13 cellular contexts compared by ENCODE assay signal in the genomic region with DNA sequence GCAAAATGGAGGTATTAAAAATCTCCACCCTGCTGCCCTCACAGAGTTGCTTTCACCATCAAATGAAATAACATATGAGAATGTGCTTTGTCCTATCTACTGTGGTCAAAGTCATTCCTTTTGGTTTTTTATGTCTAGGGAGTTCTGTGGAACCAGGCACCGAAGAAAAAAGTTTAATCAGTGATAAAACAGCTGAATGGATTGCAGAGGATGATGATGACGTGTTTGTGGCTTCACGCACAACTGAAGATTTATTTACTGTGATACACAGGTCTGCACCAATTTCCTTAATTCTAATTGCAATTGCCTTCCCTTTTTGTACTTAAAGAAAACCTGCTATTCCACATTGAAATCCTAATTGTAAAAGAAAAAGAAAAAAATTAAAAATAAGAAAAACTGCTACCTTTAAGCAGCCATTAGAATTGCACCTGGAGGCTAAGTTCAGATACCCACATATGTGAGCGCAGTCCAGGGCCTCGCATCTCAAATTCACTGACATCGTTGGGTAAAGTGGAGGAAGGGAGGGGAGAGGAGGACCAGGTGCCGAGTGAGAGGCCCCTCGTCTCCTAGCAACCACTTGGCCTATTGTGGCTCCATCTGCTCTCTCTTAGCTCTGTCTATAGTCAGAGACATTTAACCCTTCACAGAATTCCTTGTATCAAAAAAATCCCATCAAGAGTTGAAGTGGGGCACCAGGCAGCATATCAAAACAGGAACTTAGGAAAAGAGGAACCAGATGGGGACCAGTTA. TPM values are rescaled to one million over a fixed set of nuclear protein-coding genes. Genes with fewer than 3 reads are reported as not detected.
DNase-seq lines count a peak whose midpoint lies in the region; ATAC-seq and TF ChIP-seq lines count a peak whose summit lies in the region.
"Had no signal": no experiment of that assay in that cellular context is flagged by ENCODE, and none has a peak within 500 bp of the region (broad histone marks: within the 10 kb centered on the region; RNA-seq: fewer than 3 reads in every experiment).

No MANE protein-coding gene starts in this region.

- H3K79me2 ChIP-seq in Karpas-422 (ENCODE audit: low read length), result no peaks in the 10 kb centered on the region

- H3K9ac ChIP-seq in Karpas-422 (ENCODE audit: low read length), result no peak overlapping the region

- H2AFZ ChIP-seq in Karpas-422 (ENCODE audit: low read length), result no peak overlapping the region

- H3K4me1 Mint-ChIP-seq in brain, result peaks cover 47% of the 10 kb centered on the region
- H3K4me1 Mint-ChIP-seq in naive thymus-derived CD8-positive, alpha-beta T cell, result peaks cover 5 to 24% (median 11%) of the 10 kb centered on the region in 4 donors

- H3K9me3 Mint-ChIP-seq in brain, result peaks cover 0 to 11% (median 0%) of the 10 kb centered on the region in 5 experiments
- peaks cover 0 to 2% (median 0%) of the 10 kb centered on the region in 9 donors for H3K9me3 Mint-ChIP-seq in naive thymus-derived CD8-positive, alpha-beta T cell

- ATAC-seq in naive thymus-derived CD8-positive, alpha-beta T cell, result no peak
- no peak for ATAC-seq in HG02981 (IDR thresholded peaks at IDR 0.05; ENCODE audit: unreplicated experiment)
- ATAC-seq in GM19463 (IDR thresholded peaks at IDR 0.05; ENCODE audit: unreplicated experiment), result no peak

- H3K36me3 Mint-ChIP-seq in brain, result peaks cover 15% of the 10 kb centered on the region
- no peaks in the 10 kb centered on the region for H3K36me3 Mint-ChIP-seq in naive thymus-derived CD8-positive, alpha-beta T cell

- no peaks in the 10 kb centered on the region for H4K20me1 ChIP-seq in Karpas-422 (ENCODE audit: insufficient read depth, low read depth, low read length)

- H3K9me2 ChIP-seq in Karpas-422 (replicated peaks; ENCODE audit: insufficient read depth, low read length), result no peaks in the 10 kb centered on the region

- TF ChIP-seq CTCF in BE2C (IDR thresholded peaks at IDR 0.05; ENCODE audit: low read depth, low read length), result no peak
- no peak for TF ChIP-seq CTCF in brain (conservative IDR thresholded peaks at IDR 0.05)

- POLR2A ChIA-PET in naive thymus-derived CD8-positive, alpha-beta T cell (lab: Charles Lee), result no interaction called here

- no peaks in the 10 kb centered on the region for H3K9me3 ChIP-seq in BE2C
- no peaks in the 10 kb centered on the region for H3K9me3 ChIP-seq in Karpas-422 (ENCODE audit: low read length)

- peaks cover 23% of the 10 kb centered on the region for H3K36me3 ChIP-seq in BE2C
- H3K36me3 ChIP-seq in Karpas-422 (ENCODE audit: insufficient read depth, low read length), result no peaks in the 10 kb centered on the region

- H3K4me3 ChIP-seq in BE2C (ENCODE audit: low read depth, low read length) (no peak overlapping the region), Karpas-422 (ENCODE audit: low read length) (no peak overlapping the region)
- H3K4me3 ChIP-seq: coronary artery had no signal

- H3K4me2 ChIP-seq in Karpas-422 (ENCODE audit: low read depth, low read length, poor library complexity, severe bottlenecking), result peak overlapping the region; percentile 28

- H3K4me1 ChIP-seq in BE2C, result no peaks in the 10 kb centered on the region
- H3K4me1 ChIP-seq in Karpas-422 (ENCODE audit: low read length), result peaks cover 18% of the 10 kb centered on the region

- DNase-seq in BE2C (peak; percentile 27), Karpas-422 (peak; percentile 71), NCI-H2227 (lab: John Stamatoyannopoulos, UW; ENCODE audit: unreplicated experiment) (peak; percentile 95)
- no peak for DNase-seq in naive thymus-derived CD8-positive, alpha-beta T cell
- no peak for DNase-seq in activated CD8-positive, alpha-beta memory T cell treated with anti-CD3 and anti-CD28 coated beads for 24 hours
- DNase-seq: activated CD4-positive, CD25-positive, alpha-beta regulatory T cell; activated gamma-delta T cell treated with Interleukin-2 at 50 U/mL for 16 hours; stimulated activated CD4-positive, alpha-beta T cell treated with anti-CD3 and anti-CD28 coated beads, Interleukin-12 subunit alpha, Interleukin-12 subunit beta, amount 100 ng/mL, for 4 hours; stimulated activated naive CD4-positive, alpha-beta T cell had no signal

- peak overlapping the region; percentile 28 to 78 (median 65) for H3K4me3 Mint-ChIP-seq in brain
- peak overlapping the region in 1 of 10 donors; percentile 25 for H3K4me3 Mint-ChIP-seq in naive thymus-derived CD8-positive, alpha-beta T cell

- H3K27ac ChIP-seq in Karpas-422 (ENCODE audit: low read length), result no peak overlapping the region
- H3K27ac ChIP-seq: coronary artery had no signal

- H3K27me3 Mint-ChIP-seq in brain, result no peaks in the 10 kb centered on the region
- peaks cover 0 to 7% (median 2%) of the 10 kb centered on the region in 5 donors for H3K27me3 Mint-ChIP-seq in naive thymus-derived CD8-positive, alpha-beta T cell

- H3K27me3 ChIP-seq in BE2C, result no peaks in the 10 kb centered on the region
- H3K27me3 ChIP-seq in Karpas-422 (ENCODE audit: low read length), result no peaks in the 10 kb centered on the region

- peak overlapping the region; percentile 96 to 99 (median 98) for H3K27ac Mint-ChIP-seq in brain
- no peak overlapping the region for H3K27ac Mint-ChIP-seq in naive thymus-derived CD8-positive, alpha-beta T cell

RNA-seq across cellular contexts. Expression of a gene that starts 10.6 kb away (rescaled TPM):
- polyA plus RNA-seq in BE2C (2012; ENCODE audit: insufficient read depth, insufficient read length, low read depth), result 64.3 TPM
- 0.07 TPM in 1 of 2 replicates, not detected in the other for total RNA-seq in Karpas-422 (2014; rRNA removed; shearing (Covaris generic); ENCODE audit: low replicate concordance)
- polyA plus RNA-seq in brain (ENCODE audit: insufficient read depth, low read depth, low replicate concordance), result 38.0 TPM
- under 1 TPM; 0.30 to 0.36 TPM for total RNA-seq in naive thymus-derived CD8-positive, alpha-beta T cell
- not detected for polyA plus RNA-seq in naive thymus-derived CD8-positive, alpha-beta T cell

RNA-seq across cellular contexts. Expression of a gene that starts 39.3 kb away (rescaled TPM):
- polyA plus RNA-seq in BE2C (2012; ENCODE audit: insufficient read depth, insufficient read length, low read depth), result 32.1 TPM
- total RNA-seq in Karpas-422 (2014; rRNA removed; shearing (Covaris generic); ENCODE audit: low replicate concordance), result 10.5 and 28.4 TPM in 2 replicates
- 26.1 TPM for polyA plus RNA-seq in brain (ENCODE audit: insufficient read depth, low read depth, low replicate concordance)
- 10 to 100 TPM; 10.8 to 11.1 TPM for total RNA-seq in naive thymus-derived CD8-positive, alpha-beta T cell
- 10 to 100 TPM; 26.7 to 32.5 (median 31.5) TPM for polyA plus RNA-seq in naive thymus-derived CD8-positive, alpha-beta T cell

Comparison
In these comparisons a context has a peak if more than half of its experiments do, and no peak if none do; other contexts are left out.
1. DNase-seq: peak in BE2C (single experiment), Karpas-422 (single experiment) and NCI-H2227 (single experiment); none in naive thymus-derived CD8-positive, alpha-beta T cell (0 of 10) and activated CD8-positive, alpha-beta memory T cell treated with anti-CD3 and anti-CD28 coated beads for 24 hours (single experiment).
2. H3K27ac Mint-ChIP-seq: peak in brain (5 of 5); none in naive thymus-derived CD8-positive, alpha-beta T cell (0 of 10).